19 cellular contexts compared by ENCODE assay signal in the genomic region with DNA sequence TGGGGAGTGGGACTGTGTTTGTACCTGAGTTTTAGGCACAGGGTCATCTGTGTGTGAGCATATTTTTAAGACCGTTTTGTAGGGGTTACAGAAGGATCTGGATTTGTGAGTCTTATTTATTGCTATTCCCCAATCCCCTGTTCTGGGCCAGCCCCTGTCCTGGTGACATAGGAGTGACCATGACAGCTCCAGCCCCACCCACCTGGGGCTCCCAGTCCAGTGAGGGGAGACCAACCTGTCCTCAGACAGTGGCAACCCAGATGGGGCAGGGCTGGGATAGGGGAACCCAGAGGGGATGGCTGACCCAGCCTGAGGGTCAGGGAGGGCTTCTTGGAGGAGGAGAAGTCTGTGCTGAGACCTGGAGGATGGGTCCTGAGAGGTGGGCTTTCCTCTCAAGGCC. TPM values are rescaled to one million over a fixed set of nuclear protein-coding genes. Genes with fewer than 3 reads are reported as not detected.
"Had no signal": no experiment of that assay in that cellular context is flagged by ENCODE, and none has a peak within 500 bp of the region (broad histone marks: within the 10 kb centered on the region; RNA-seq: fewer than 3 reads in every experiment).

No MANE protein-coding gene starts in this region.

- H3K9me3 Mint-ChIP-seq: activated naive CD4-positive, alpha-beta T cell treated with anti-CD3 and anti-CD28 coated beads, Interleukin-2, amount 10 ng/mL, durations not matched to agents 7 days and 5 days; activated T-helper 17 cell treated with anti-CD3 and anti-CD28 coated beads, Interleukin-2, amount 50 U/mL, for 72 hours; dendritic cell treated with granulocyte-macrophage colony-stimulating factor and Interleukin-4, amounts not matched to agents 40 ng/mL and 50 ng/mL, for 4 days; effector memory CD8-positive, alpha-beta T cell; immature natural killer cell had no signal

- H3K9me3 ChIP-seq: sigmoid colon, spleen, thyroid gland, uterus had no signal

- ATAC-seq: activated T-helper 17 cell treated with anti-CD3 and anti-CD28 coated beads, Interleukin-2, amount 50 U/mL, for 72 hours; effector memory CD8-positive, alpha-beta T cell; foreskin keratinocyte had no signal

- DNase-seq: activated CD4-positive, alpha-beta T cell treated with anti-CD3 and anti-CD28 coated beads for 1 hour; activated CD4-positive, alpha-beta T cell treated with anti-CD3 and anti-CD28 coated beads, Interleukin-2, amount 50 U/mL, for 48 hours; activated naive CD4-positive, alpha-beta T cell treated with anti-CD3 and anti-CD28 coated beads, Interleukin-2, amount 10 ng/mL, durations not matched to agents 7 days and 5 days; amygdala; effector memory CD8-positive, alpha-beta T cell; foreskin keratinocyte; head of caudate nucleus; immature natural killer cell; sigmoid colon; spleen; SW 1271; T1000; thyroid gland; uterus had no signal

- H3K27me3 Mint-ChIP-seq: activated T-helper 17 cell treated with anti-CD3 and anti-CD28 coated beads, Interleukin-2, amount 50 U/mL, for 72 hours had no signal

- H3K36me3 Mint-ChIP-seq: activated naive CD4-positive, alpha-beta T cell treated with anti-CD3 and anti-CD28 coated beads, Interleukin-2, amount 10 ng/mL, durations not matched to agents 7 days and 5 days; immature natural killer cell had no signal

- H3K36me3 ChIP-seq: sigmoid colon, thyroid gland, uterus had no signal

- H3K4me3 ChIP-seq: sigmoid colon, spleen, thyroid gland, uterus had no signal

- H3K27me3 ChIP-seq: foreskin keratinocyte, thyroid gland, uterus had no signal

- H3K27ac Mint-ChIP-seq: activated naive CD4-positive, alpha-beta T cell treated with anti-CD3 and anti-CD28 coated beads, Interleukin-2, amount 10 ng/mL, durations not matched to agents 7 days and 5 days; activated T-helper 17 cell treated with anti-CD3 and anti-CD28 coated beads, Interleukin-2, amount 50 U/mL, for 72 hours; dendritic cell treated with granulocyte-macrophage colony-stimulating factor and Interleukin-4, amounts not matched to agents 40 ng/mL and 50 ng/mL, for 4 days; effector memory CD8-positive, alpha-beta T cell; immature natural killer cell had no signal

- H3K4me3 Mint-ChIP-seq: activated naive CD4-positive, alpha-beta T cell treated with anti-CD3 and anti-CD28 coated beads, Interleukin-2, amount 10 ng/mL, durations not matched to agents 7 days and 5 days; activated T-helper 17 cell treated with anti-CD3 and anti-CD28 coated beads, Interleukin-2, amount 50 U/mL, for 72 hours; dendritic cell treated with granulocyte-macrophage colony-stimulating factor and Interleukin-4, amounts not matched to agents 40 ng/mL and 50 ng/mL, for 4 days; effector memory CD8-positive, alpha-beta T cell; immature natural killer cell had no signal

RNA-seq across cellular contexts. Expression of gene NPAS1, which starts 18.1 kb away (rescaled TPM):
- total RNA-seq: liver, mesenteric fat pad, uterus had no signal
- polyA plus RNA-seq: immature natural killer cell, neural cell had no signal
